In the genomic region with DNA sequence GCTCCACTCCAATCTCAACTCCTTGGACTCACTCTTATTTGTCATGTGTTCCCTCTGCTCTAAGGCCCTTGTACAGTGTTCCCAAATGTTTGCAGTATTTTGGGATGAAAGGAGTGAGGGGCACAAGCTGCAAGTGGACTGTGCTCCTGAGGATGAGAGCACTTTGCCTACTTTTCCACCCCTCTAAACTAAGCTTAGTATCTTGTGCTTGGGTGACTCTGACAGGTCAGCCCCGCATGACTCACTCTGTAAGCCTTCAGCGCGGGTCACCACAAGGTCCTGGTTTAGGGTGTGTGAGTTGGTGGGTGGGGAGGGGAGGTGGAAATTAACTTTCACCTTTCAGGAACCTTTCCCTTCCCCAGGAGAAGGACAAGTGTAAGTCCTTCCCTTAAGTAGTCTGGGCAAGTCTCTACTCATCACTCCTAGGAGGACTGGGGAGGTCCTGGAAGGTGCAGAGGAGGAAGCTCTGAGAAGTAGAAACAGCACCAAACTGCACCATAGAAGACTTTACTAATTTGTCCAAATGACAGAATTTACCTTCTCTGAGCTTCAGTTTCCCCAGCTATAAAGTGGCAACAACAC, we compare ENCODE assay signal across 12 cellular contexts.
DNase-seq lines count a peak whose midpoint lies in the region; ATAC-seq and TF ChIP-seq lines count a peak whose summit lies in the region.
"Had no signal": no experiment of that assay in that cellular context is flagged by ENCODE, and none has a peak within 500 bp of the region (broad histone marks: within the 10 kb centered on the region; RNA-seq: fewer than 3 reads in every experiment).

No MANE protein-coding gene starts in this region.

- H3K9me3 ChIP-seq in MG63 (peaks cover 5% of the 10 kb centered on the region; the same call in 1 of the 2 replicates), mucosa of descending colon (no peaks in the 10 kb centered on the region), gastrocnemius medialis (no peaks in the 10 kb centered on the region)
- H3K9me3 ChIP-seq: gastroesophageal sphincter, HAP-1, uterus had no signal

- no peak for TF ChIP-seq CTCF in CD14-positive monocyte (IDR thresholded peaks at IDR 0.05)
- no peak for TF ChIP-seq CTCF in brain microvascular endothelial cell (IDR thresholded peaks at IDR 0.05; ENCODE audit: low read depth, low read length, missing control alignments)
- no peak for TF ChIP-seq CTCF in mucosa of descending colon (IDR thresholded peaks at IDR 0.05)
- no peak for TF ChIP-seq CTCF in gastrocnemius medialis (IDR thresholded peaks at IDR 0.05 in 4 of 5, conservative IDR thresholded peaks at IDR 0.05 in 1 of 5)

- intact Hi-C loops in CD14-positive monocyte (cut with micrococcal nuclease) (no loop called here), mucosa of descending colon (cut with DNase I, micrococcal nuclease) (no loop called here), gastrocnemius medialis (cut with DNase I; ENCODE audit: low total_unique reads) (no loop called here)

- H3K27me3 ChIP-seq in MG63 (no peaks in the 10 kb centered on the region), brain microvascular endothelial cell (replicated peaks) (no peaks in the 10 kb centered on the region), gastrocnemius medialis (peaks cover 7 to 13% (median 7%) of the 10 kb centered on the region in 3 donors)
- H3K27me3 ChIP-seq: uterus had no signal

- H3K36me3 ChIP-seq in MG63 (no peaks in the 10 kb centered on the region), brain microvascular endothelial cell (replicated peaks) (no peaks in the 10 kb centered on the region), mucosa of descending colon (ENCODE audit: low read depth) (no peaks in the 10 kb centered on the region), gastrocnemius medialis (no peaks in the 10 kb centered on the region)
- H3K36me3 ChIP-seq: gastroesophageal sphincter, HAP-1, uterus had no signal

- H3K4me3 Mint-ChIP-seq in CD14-positive monocyte = no peak overlapping the region

- ATAC-seq in mucosa of descending colon (peak; percentile 93), HG03097 (IDR thresholded peaks at IDR 0.05; ENCODE audit: low FRiP score, unreplicated experiment) (no peak), gastrocnemius medialis (no peak)
- ATAC-seq: gastroesophageal sphincter had no signal

- peaks cover 19% of the 10 kb centered on the region for H3K4me1 Mint-ChIP-seq in CD14-positive monocyte

- peaks cover 20 to 33% (median 30%) of the 10 kb centered on the region in 3 donors for H3K27me3 Mint-ChIP-seq in CD14-positive monocyte (ENCODE audit: low read depth in 3 of 3)

- H3K36me3 Mint-ChIP-seq in CD14-positive monocyte = no peaks in the 10 kb centered on the region

- peak overlapping the region in 3 of 7 donors; percentile 74 to 90 (median 85) for H3K27ac Mint-ChIP-seq in CD14-positive monocyte

- peaks cover 18% of the 10 kb centered on the region for H3K4me1 ChIP-seq in mucosa of descending colon (ENCODE audit: low read depth)
- no peaks in the 10 kb centered on the region for H3K4me1 ChIP-seq in gastrocnemius medialis
- H3K4me1 ChIP-seq: gastroesophageal sphincter, uterus had no signal

- in situ Hi-C loops in brain microvascular endothelial cell (cut with HindIII; ENCODE audit: low pct_ligation_motif_present, low sequenced_read_pairs) (no loop called here), gastrocnemius medialis (cut with MboI; ENCODE audit: low sequenced_read_pairs in 4 of 4) (no loop called here)

- H3K27ac ChIP-seq in brain microvascular endothelial cell (peak overlapping the region; percentile 21), gastrocnemius medialis (no peak overlapping the region)
- H3K27ac ChIP-seq: gastroesophageal sphincter, uterus had no signal

- no peak overlapping the region for H3K4me3 ChIP-seq in MG63
- H3K4me3 ChIP-seq in brain microvascular endothelial cell (ENCODE audit: low read depth, low read length) = no peak overlapping the region
- no peak overlapping the region for H3K4me3 ChIP-seq in mucosa of descending colon
- H3K4me3 ChIP-seq in gastrocnemius medialis = no peak overlapping the region
- H3K4me3 ChIP-seq: gastroesophageal sphincter, HAP-1, uterus had no signal

- peaks cover 0 to 6% (median 1%) of the 10 kb centered on the region in 7 donors for H3K9me3 Mint-ChIP-seq in CD14-positive monocyte

- DNase-seq in CD14-positive monocyte (ENCODE audit: low spot score) = peak; percentile 68
- peak; percentile 86 for DNase-seq in MG63
- peak; percentile 61 for DNase-seq in brain microvascular endothelial cell
- peak; percentile 63 to 74 (median 71) for DNase-seq in mucosa of descending colon
- no peak for DNase-seq in gastrocnemius medialis
- no peak for DNase-seq in hypothalamus (lab: John Stamatoyannopoulos, UW)
- DNase-seq in NCI-H1436 treated with DMSO at 0.1 percent for 48 hours (lab: John Stamatoyannopoulos, UW) = no peak
- DNase-seq: DND-41, uterus had no signal

- TF ChIP-seq POLR2A in gastrocnemius medialis (IDR thresholded peaks at IDR 0.05) = no peak

Comparison
In these comparisons a context has a peak if more than half of its experiments do, and no peak if none do; other contexts are left out.
1. DNase-seq: peak in CD14-positive monocyte (single experiment), MG63 (single experiment), brain microvascular endothelial cell (single experiment) and mucosa of descending colon (3 of 3); none in gastrocnemius medialis (0 of 2), hypothalamus (0 of 51) and NCI-H1436 treated with DMSO at 0.1 percent for 48 hours (single experiment).